ENCODE assay signal across 14 cellular contexts in genomic region chr5:8949908-8950307, GRCh38.
A peak's percentile ranks its signal among the peaks of the same experiment; 100 is the strongest.
DNase-seq lines count a peak whose midpoint lies in the region; ATAC-seq, FAIRE-seq and TF ChIP-seq lines count a peak whose summit lies in the region.
"Had no signal": no experiment of that assay in that cellular context is flagged by ENCODE, and none has a peak within 500 bp of the region (broad histone marks: within the 10 kb centered on the region; RNA-seq: fewer than 3 reads in every experiment).

No MANE protein-coding gene starts in this region.

- H3K36me3 ChIP-seq in GM06990 (ENCODE audit: control insufficient read depth, insufficient read depth, low read length), result no peaks in the 10 kb centered on the region
- H3K36me3 ChIP-seq: Peyer's patch, prostate gland, vagina had no signal

- FAIRE-seq in RCC 7860 (lab: Jason Lieb, UNC), result no peak
- FAIRE-seq: G401.6 had no signal

- H3K4me3 ChIP-seq in GM06990 (replicated peaks; ENCODE audit: low read depth, low read length), result no peak overlapping the region
- H3K4me3 ChIP-seq: Peyer's patch, prostate gland, vagina had no signal

- no peak for TF ChIP-seq CTCF in GM06990 (IDR thresholded peaks at IDR 0.05; ENCODE audit: insufficient read depth, low read length, poor library complexity, severe bottlenecking)

- peak; percentile 51 for DNase-seq in GM06990 (ENCODE audit: extremely low read depth, insufficient read length)
- DNase-seq in RCC 7860 (ENCODE audit: low spot score), result no peak
- DNase-seq in GDM1 (lab: John Stamatoyannopoulos, UW), result no peak
- no peak for DNase-seq in left cardiac atrium
- DNase-seq in RPMI8226, result no peak
- DNase-seq: NCI-H2107, Peyer's patch had no signal

- no peaks in the 10 kb centered on the region for H3K27me3 ChIP-seq in GM06990 (replicated peaks; ENCODE audit: control insufficient read depth, insufficient read depth, low read length)
- H3K27me3 ChIP-seq: Peyer's patch, vagina had no signal

- intact Hi-C loops in left cardiac atrium (cut with DNase I), result no loop called here

- ATAC-seq in GM19324 (IDR thresholded peaks at IDR 0.05; ENCODE audit: low FRiP score, unreplicated experiment) (peak; percentile 86), HG02678 (IDR thresholded peaks at IDR 0.05; ENCODE audit: unreplicated experiment) (peak; percentile 91), HG03442 (IDR thresholded peaks at IDR 0.05; ENCODE audit: unreplicated experiment) (peak; percentile 87), left cardiac atrium (no peak)
- ATAC-seq: activated T-helper 17 cell treated with anti-CD3 and anti-CD28 coated beads, Interleukin-2, amount 50 U/mL, for 72 hours had no signal

Comparison
In these comparisons a context has a peak if more than half of its experiments do, and no peak if none do; other contexts are left out.
1. ATAC-seq: peak in GM19324 (single experiment), HG02678 (single experiment) and HG03442 (single experiment); none in left cardiac atrium (0 of 2).